Comparison of ENCODE assay signal across 8 cellular contexts in the genomic region with DNA sequence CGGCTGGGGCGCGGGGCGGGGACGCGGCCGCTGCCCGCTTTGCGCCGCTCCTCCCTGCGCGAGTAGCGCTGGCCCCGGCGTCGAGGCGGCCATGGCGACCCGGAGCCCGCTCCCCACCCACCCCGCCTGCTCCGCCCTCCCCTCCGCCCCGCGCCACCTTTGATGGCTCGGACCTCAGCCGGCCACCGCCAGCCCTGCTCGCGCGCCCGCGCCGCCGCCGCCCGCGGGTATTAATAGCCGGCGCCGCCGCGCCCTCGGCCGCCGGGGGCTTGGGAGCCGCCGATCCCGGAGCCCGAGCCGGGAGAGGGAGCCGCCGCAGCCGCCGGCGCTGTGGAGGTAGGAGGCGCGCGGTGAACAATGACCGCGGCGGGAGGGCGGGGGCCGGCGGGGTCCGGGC. TPM values are rescaled to one million over a fixed set of nuclear protein-coding genes. Genes with fewer than 3 reads are reported as not detected.
DNase-seq lines count a peak whose midpoint lies in the region; ATAC-seq and TF ChIP-seq lines count a peak whose summit lies in the region.

No MANE protein-coding gene starts in this region.

- TF ChIP-seq POLR2A in Peyer's patch (IDR thresholded peaks at IDR 0.05): no peak
- no peak for TF ChIP-seq POLR2A in upper lobe of left lung (IDR thresholded peaks at IDR 0.05)

- WGBS in upper lobe of left lung, 2 donors: 0% methylated on average over 2 of the region's 66 CpGs; no CpG with 5 or more reads in 1 of the 2 donors

- H3K27ac ChIP-seq in Peyer's patch (peak overlapping the region; percentile 36 to 78 (median 54)), iPS-18a (ENCODE audit: low read length) (no peak overlapping the region), upper lobe of left lung (peak overlapping the region; percentile 80 to 92 (median 82))

- H3K4me1 ChIP-seq in Peyer's patch (peaks cover 0 to 9% (median 0%) of the 10 kb centered on the region in 4 donors), iPS-18a (ENCODE audit: control insufficient read depth, low read depth, low read length) (peaks cover 26% of the 10 kb centered on the region), upper lobe of left lung (peaks cover 11 to 35% (median 27%) of the 10 kb centered on the region in 4 donors)

- ATAC-seq in GM21528 (IDR thresholded peaks at IDR 0.05; ENCODE audit: low FRiP score, unreplicated experiment): peak; percentile 27
- peak in 1 of 2 donors; percentile 18 for ATAC-seq in upper lobe of left lung (ENCODE audit: low FRiP score in 2 of 2)

- TF ChIP-seq CTCF in AG10803 (conservative IDR thresholded peaks at IDR 0.05; ENCODE audit: low read length): no peak
- TF ChIP-seq CTCF in Peyer's patch (IDR thresholded peaks at IDR 0.05): no peak
- no peak for TF ChIP-seq CTCF in upper lobe of left lung (IDR thresholded peaks at IDR 0.05)

- H3K9me3 ChIP-seq in Peyer's patch (no peaks in the 10 kb centered on the region), iPS-18a (ENCODE audit: control insufficient read depth, low read depth, low read length) (no peaks in the 10 kb centered on the region), upper lobe of left lung (no peaks in the 10 kb centered on the region)

- no peak for DNase-seq in AG10803 (ENCODE audit: low read depth)
- peak in 1 of 3 donors; percentile 55 for DNase-seq in Peyer's patch
- peak in 1 of 2 donors; percentile 92 for DNase-seq in upper lobe of left lung
- no peak for DNase-seq in NOMO-1 treated with DMSO at 0.1 percent for 48 hours (lab: John Stamatoyannopoulos, UW; ENCODE audit: unreplicated experiment)
- DNase-seq in stimulated activated CD4-positive, alpha-beta T cell treated with anti-CD3 and anti-CD28 coated beads, Interleukin-2, amount 100 ng/mL, for 48 hours: no peak
- DNase-seq in DMS53 (lab: John Stamatoyannopoulos, UW): no peak

- H3K27me3 ChIP-seq in Peyer's patch (no peaks in the 10 kb centered on the region), iPS-18a (ENCODE audit: control insufficient read depth, insufficient read depth, low read length) (peaks cover 28% of the 10 kb centered on the region), upper lobe of left lung (peaks cover 0 to 15% (median 0%) of the 10 kb centered on the region in 4 donors)

- no peak for TF ChIP-seq EP300 in upper lobe of left lung (IDR thresholded peaks at IDR 0.05)

- no peak overlapping the region for H3K9ac ChIP-seq in iPS-18a (ENCODE audit: low read length)

- H3K4me3 ChIP-seq in AG10803 (ENCODE audit: low read length) (peak overlapping the region; percentile 83), Peyer's patch (peak overlapping the region; percentile 41 to 73 (median 60)), iPS-18a (ENCODE audit: low read length) (peak overlapping the region; percentile 83), upper lobe of left lung (peak overlapping the region; percentile 46 to 94 (median 82))

- H3K36me3 ChIP-seq in Peyer's patch (no peaks in the 10 kb centered on the region), iPS-18a (ENCODE audit: control insufficient read depth, low read depth, low read length) (no peaks in the 10 kb centered on the region), upper lobe of left lung (no peaks in the 10 kb centered on the region)

RNA-seq across cellular contexts. Expression of a gene that starts 0.3 kb away (rescaled TPM):
- total RNA-seq in Peyer's patch (10 to 100 TPM; 10.6 to 61.1 (median 14.9) TPM), upper lobe of left lung (100 to 1,000 TPM in 2 of 6 donors, 10 to 100 TPM in 4; 65.7 to 111 (median 91.8) TPM)

RNA-seq across cellular contexts. Expression of a gene that starts 33.9 kb away (rescaled TPM):
- not detected for total RNA-seq in Peyer's patch
- not detected for total RNA-seq in upper lobe of left lung
